In genomic region chr16:87829123-87829980, GRCh38 we compare ENCODE assay signal across 12 cellular contexts. TPM values are rescaled to one million over a fixed set of nuclear protein-coding genes. Genes with fewer than 3 reads are reported as not detected.
DNase-seq lines count a peak whose midpoint lies in the region; ATAC-seq and TF ChIP-seq lines count a peak whose summit lies in the region.
"Had no signal": no experiment of that assay in that cellular context is flagged by ENCODE, and none has a peak within 500 bp of the region (broad histone marks: within the 10 kb centered on the region; RNA-seq: fewer than 3 reads in every experiment).

No MANE protein-coding gene starts in this region.

- 97% methylated on average over 11 of the region's 27 CpGs for WGBS in mammary epithelial cell (ENCODE audit: low coverage, missing lambda C conversion rate)
- 83 to 91% (median 87%) methylated on average over 25 to 27 of the region's 27 CpGs for WGBS in spleen, 5 donors

- no peak overlapping the region for H3K4me3 ChIP-seq in mammary epithelial cell (replicated peaks in 1 of 3; ENCODE audit: insufficient read depth in 1 of 3, low read depth in 2 of 3, low read length in 3 of 3)
- H3K4me3 ChIP-seq in spleen: no peak overlapping the region
- H3K4me3 ChIP-seq: skin epidermis had no signal

- no peak overlapping the region for H3K4me2 ChIP-seq in mammary epithelial cell (ENCODE audit: insufficient read depth, low read depth, low read length)
- H3K4me2 ChIP-seq: KMS-11 had no signal

- peaks cover 4 to 10% of the 10 kb centered on the region in 2 donors for H3K27me3 Mint-ChIP-seq in stimulated activated naive B cell treated with anti-CD40 and anti-IgM and Interleukin-4, amounts not matched to agents 10 μg/mL and 1 μg/mL and 100 μg/mL, for 72 hours
- H3K27me3 Mint-ChIP-seq: CD4-positive, alpha-beta T cell had no signal

- peak overlapping the region; percentile 42 for H3K27ac Mint-ChIP-seq in stimulated activated naive B cell treated with anti-CD40 and anti-IgM and Interleukin-4, amounts not matched to agents 10 μg/mL and 1 μg/mL and 100 μg/mL, for 72 hours
- H3K27ac Mint-ChIP-seq: CD4-positive, alpha-beta T cell had no signal

- H3K27ac ChIP-seq in mammary epithelial cell (ENCODE audit: insufficient read depth, low read depth, low read length): peak overlapping the region; percentile 5
- no peak overlapping the region for H3K27ac ChIP-seq in spleen
- H3K27ac ChIP-seq: KMS-11 had no signal

- peak overlapping the region; percentile 30 to 53 for H3K4me3 Mint-ChIP-seq in stimulated activated naive B cell treated with anti-CD40 and anti-IgM and Interleukin-4, amounts not matched to agents 10 μg/mL and 1 μg/mL and 100 μg/mL, for 72 hours
- H3K4me3 Mint-ChIP-seq: CD4-positive, alpha-beta T cell had no signal

- peaks cover 31 to 41% of the 10 kb centered on the region in 2 donors for H3K36me3 Mint-ChIP-seq in stimulated activated naive B cell treated with anti-CD40 and anti-IgM and Interleukin-4, amounts not matched to agents 10 μg/mL and 1 μg/mL and 100 μg/mL, for 72 hours

- H3K9me3 Mint-ChIP-seq in stimulated activated naive B cell treated with anti-CD40 and anti-IgM and Interleukin-4, amounts not matched to agents 10 μg/mL and 1 μg/mL and 100 μg/mL, for 72 hours: no peaks in the 10 kb centered on the region
- H3K9me3 Mint-ChIP-seq: CD4-positive, alpha-beta T cell had no signal

- no peak for TF ChIP-seq POLR2A in spleen (IDR thresholded peaks at IDR 0.05)

- H3K9ac ChIP-seq in mammary epithelial cell (ENCODE audit: insufficient read depth, low read length): no peak overlapping the region
- H3K9ac ChIP-seq: KMS-11 had no signal

- H3K79me2 ChIP-seq in mammary epithelial cell (ENCODE audit: insufficient read depth, low read length): peaks cover 12% of the 10 kb centered on the region

- ATAC-seq in Right ventricle myocardium inferior: no peak
- no peak for ATAC-seq in Right ventricle myocardium superior (ENCODE audit: poor library complexity)
- no peak for ATAC-seq in stimulated activated naive B cell treated with anti-CD40 and anti-IgM and Interleukin-4, amounts not matched to agents 10 μg/mL and 1 μg/mL and 100 μg/mL, for 72 hours (replicated peaks)
- no peak for ATAC-seq in GM19324 (IDR thresholded peaks at IDR 0.05; ENCODE audit: low FRiP score, unreplicated experiment)

- peak; percentile 47 for DNase-seq in Right ventricle myocardium inferior (ENCODE audit: missing footprints)
- no peak for DNase-seq in Right ventricle myocardium superior
- DNase-seq in NCI-H69 (lab: John Stamatoyannopoulos, UW): peak; percentile 21
- no peak for DNase-seq in mammary epithelial cell
- DNase-seq in stimulated activated naive B cell treated with anti-CD40 and anti-IgM and Interleukin-4, amounts not matched to agents 10 μg/mL and 1 μg/mL and 100 μg/mL, for 72 hours: no peak
- DNase-seq in epidermal melanocyte (ENCODE audit: insufficient read length, low spot score): no peak
- no peak for DNase-seq in spleen
- DNase-seq: activated CD4-positive, alpha-beta T cell treated with anti-CD3 and anti-CD28 coated beads for 1 hour; CD4-positive, alpha-beta T cell had no signal

- H3K27me3 ChIP-seq in mammary epithelial cell (ENCODE audit: insufficient read depth, low read length) (no peaks in the 10 kb centered on the region), spleen (replicated peaks in 1 of 7) (peaks cover 0 to 14% (median 0%) of the 10 kb centered on the region in 7 donors)

- H3K4me1 ChIP-seq in mammary epithelial cell (ENCODE audit: insufficient read depth, low read length): peaks cover 13% of the 10 kb centered on the region
- peaks cover 0 to 13% (median 0%) of the 10 kb centered on the region in 6 donors for H3K4me1 ChIP-seq in spleen

- H3K4me1 Mint-ChIP-seq in stimulated activated naive B cell treated with anti-CD40 and anti-IgM and Interleukin-4, amounts not matched to agents 10 μg/mL and 1 μg/mL and 100 μg/mL, for 72 hours: peaks cover 32 to 60% of the 10 kb centered on the region in 2 donors

- H3K9me3 ChIP-seq in mammary epithelial cell (replicated peaks; ENCODE audit: insufficient read depth, low read length): no peaks in the 10 kb centered on the region
- no peaks in the 10 kb centered on the region for H3K9me3 ChIP-seq in spleen

- H3K36me3 ChIP-seq in mammary epithelial cell (ENCODE audit: insufficient read depth, low read length) (peaks cover 30% of the 10 kb centered on the region), spleen (peaks cover 0 to 50% (median 6%) of the 10 kb centered on the region in 6 donors)

- intact Hi-C loops in Right ventricle myocardium inferior (cut with DNase I) (no loop called here), Right ventricle myocardium superior (cut with DNase I) (no loop called here), mammary epithelial cell (cut with micrococcal nuclease) (no loop called here), spleen (cut with DNase I; ENCODE audit: low total_unique reads) (no loop called here)

- BruUV-seq in mammary epithelial cell (replicated peaks; lab: Mats Ljungman, UMichigan): no TSS peak

- CTCF ChIA-PET in mammary epithelial cell (lab: Charles Lee; ENCODE audit: low non-redundant PET): interaction anchor here (0.7 kb wide), 1 partner anchor 50 kb away, joined by 3 read pairs; no protein-coding TSS in a partner anchor

- no peak for TF ChIP-seq CTCF in mammary epithelial cell (conservative IDR thresholded peaks at IDR 0.05 in 1 of 2, IDR thresholded peaks at IDR 0.05 in 1 of 2; ENCODE audit: extremely low read depth in 1 of 2, insufficient read depth in 1 of 2, low read depth in 1 of 2, low read length in 2 of 2)
- no peak for TF ChIP-seq CTCF in spleen (IDR thresholded peaks at IDR 0.05 in 8 of 11, conservative IDR thresholded peaks at IDR 0.05 in 3 of 11)

- in situ Hi-C loops in mammary epithelial cell (cut with MboI; ENCODE audit: low sequenced_read_pairs in 2 of 2): no loop called here

- dilution Hi-C loops in mammary epithelial cell (cut with HindIII; ENCODE audit: low sequenced_read_pairs): no loop called here

- no peak overlapping the region for H2AFZ ChIP-seq in mammary epithelial cell (ENCODE audit: low read depth, low read length)

- no peaks in the 10 kb centered on the region for H4K20me1 ChIP-seq in mammary epithelial cell (ENCODE audit: insufficient read depth, low read length)

RNA-seq across cellular contexts. Expression of gene SLC7A5, which starts 40.0 kb away (rescaled TPM):
- 3.3 TPM for total RNA-seq in Right ventricle myocardium inferior
- total RNA-seq in Right ventricle myocardium superior: 3.9 TPM
- 1,000 to 10,000 TPM; 1,822 to 2,475 TPM for total RNA-seq in mammary epithelial cell
- polyA plus RNA-seq in mammary epithelial cell: 680 TPM
- 936 TPM for polyA minus RNA-seq in mammary epithelial cell
- 10 to 100 TPM in 6 of 7 donors, 1 to 10 TPM in 1; 9.8 to 30.6 (median 18.5) TPM for total RNA-seq in spleen
- polyA plus RNA-seq in spleen: 1 to 10 TPM; 2.5 to 7.3 (median 5.1) TPM

Comparison
In these comparisons a context has a peak if more than half of its experiments do, and no peak if none do; other contexts are left out.
1. DNase-seq: peak in Right ventricle myocardium inferior (single experiment) and NCI-H69 (single experiment); none in Right ventricle myocardium superior (single experiment), mammary epithelial cell (single experiment), stimulated activated naive B cell treated with anti-CD40 and anti-IgM and Interleukin-4, amounts not matched to agents 10 μg/mL and 1 μg/mL and 100 μg/mL, for 72 hours (single experiment), epidermal melanocyte (single experiment) and spleen (single experiment).
2. RNA of gene SLC7A5, which starts 40.0 kb away (total RNA-seq): 1,822 to 2,475 TPM in mammary epithelial cell; 9.8 to 30.6 TPM in spleen, 3.9 TPM in Right ventricle myocardium superior (single experiment) and 3.3 TPM in Right ventricle myocardium inferior (single experiment); every median in the first group is over 10 times any median in the second.